Comparison of ENCODE assay signal across 8 cellular contexts in the genomic region with DNA sequence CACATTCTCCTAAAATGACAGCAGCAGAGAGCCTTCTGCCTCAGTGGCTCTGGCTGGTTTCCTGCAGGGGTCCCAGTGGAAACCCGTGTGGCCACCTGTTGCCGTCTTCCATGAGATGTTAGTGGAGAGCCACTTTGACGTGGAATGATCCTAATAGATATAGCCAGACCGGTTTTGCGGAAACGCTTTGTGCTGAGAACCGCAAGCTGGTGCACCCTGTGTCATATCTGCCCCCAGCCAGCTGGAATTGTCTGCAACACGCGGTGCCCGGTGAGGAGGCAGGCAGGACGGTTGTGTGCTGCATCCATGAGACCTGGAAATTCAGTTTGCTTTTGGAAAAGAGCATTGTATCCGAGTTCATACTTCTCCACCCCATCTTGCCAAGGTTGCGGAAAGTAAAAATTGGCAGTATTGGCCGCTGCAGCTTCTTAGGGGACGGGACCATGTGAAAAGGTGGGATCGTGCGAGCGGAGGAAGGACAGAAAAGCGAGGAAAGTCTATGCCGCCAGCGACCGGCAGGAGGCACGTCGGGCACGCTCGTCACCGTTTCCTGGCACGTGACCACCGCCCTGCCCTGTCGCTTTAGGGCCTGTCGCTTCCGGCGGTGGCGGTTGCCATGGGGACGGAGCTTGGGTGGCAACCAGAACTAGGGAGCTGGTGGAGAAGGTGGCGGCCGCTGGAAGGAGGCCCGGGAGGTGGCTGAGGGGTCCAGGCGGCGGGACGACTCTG. TPM values are rescaled to one million over a fixed set of nuclear protein-coding genes. Genes with fewer than 3 reads are reported as not detected.
A peak's percentile ranks its signal among the peaks of the same experiment; 100 is the strongest.
DNase-seq lines count a peak whose midpoint lies in the region; ATAC-seq and TF ChIP-seq lines count a peak whose summit lies in the region.

A gene with protein sequence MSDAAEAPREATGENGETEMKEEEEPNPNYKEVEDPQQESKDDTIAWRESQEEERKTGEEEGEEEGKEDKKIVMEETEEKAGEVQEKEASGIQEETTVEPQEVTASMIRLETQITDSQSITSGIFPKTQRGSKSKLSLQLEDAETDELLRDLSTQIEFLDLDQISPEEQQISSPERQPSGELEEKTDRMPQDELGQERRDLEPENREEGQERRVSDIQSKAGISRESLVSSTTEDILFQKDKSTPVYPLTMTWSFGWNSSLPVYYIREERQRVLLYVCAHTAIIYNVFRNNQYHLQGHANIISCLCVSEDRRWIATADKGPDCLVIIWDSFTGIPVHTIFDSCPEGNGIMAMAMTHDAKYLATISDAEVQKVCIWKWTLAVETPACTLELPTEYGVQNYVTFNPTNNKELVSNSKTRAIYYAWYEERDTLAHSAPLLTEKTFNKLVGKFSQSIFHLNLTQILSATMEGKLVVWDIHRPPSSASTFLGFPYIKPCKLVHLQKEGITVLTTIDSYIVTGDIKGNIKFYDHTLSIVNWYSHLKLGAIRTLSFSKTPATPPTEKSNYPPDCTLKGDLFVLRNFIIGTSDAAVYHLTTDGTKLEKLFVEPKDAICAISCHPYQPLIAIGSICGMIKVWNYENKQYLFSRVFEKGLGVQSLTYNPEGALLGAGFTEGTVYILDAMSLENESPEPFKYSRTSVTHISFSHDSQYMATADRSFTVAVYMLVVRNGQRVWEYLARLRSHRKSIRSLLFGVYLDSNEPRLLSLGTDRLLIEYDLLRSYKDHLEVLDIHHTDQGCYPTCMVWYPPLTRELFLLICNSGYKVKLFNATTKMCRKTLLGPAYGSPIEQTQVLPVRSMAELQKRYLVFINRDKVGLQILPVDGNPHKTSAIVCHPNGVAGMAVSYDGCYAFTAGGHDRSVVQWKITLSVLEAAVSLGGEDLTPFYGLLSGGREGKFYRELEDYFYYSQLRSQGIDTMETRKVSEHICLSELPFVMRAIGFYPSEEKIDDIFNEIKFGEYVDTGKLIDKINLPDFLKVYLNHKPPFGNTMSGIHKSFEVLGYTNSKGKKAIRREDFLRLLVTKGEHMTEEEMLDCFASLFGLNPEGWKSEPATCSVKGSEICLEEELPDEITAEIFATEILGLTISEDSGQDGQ (plus strand): TSS at position 643 of the 729 bp plus-strand sequence. CDS start 2,714 bp downstream, outside the sequence.

- peak; percentile 32 for TF ChIP-seq POLR2A in GM19193 (IDR thresholded peaks at IDR 0.05; ENCODE audit: extremely low read depth, insufficient read depth, insufficient read length)

- TF ChIP-seq CTCF in fibroblast of pulmonary artery (IDR thresholded peaks at IDR 0.05; ENCODE audit: low read length, missing control alignments) (peak; percentile 35), nephron progenitor cell (IDR thresholded peaks at IDR 0.05) (peak; percentile 60)

- intact Hi-C loops in activated T-helper 1 cell treated with anti-CD3 and anti-CD28 coated beads, Interleukin-12 subunit alpha, Interleukin-12 subunit beta, Interleukin-2, Interleukin-4 antibody, amounts not matched to agents 30 ng/mL and 10 ng/mL and 1 ng/mL, durations not matched to agents 14 hours and 24 hours and 36 hours (cut with micrococcal nuclease): loop anchor here (1.0 to 10.0 kb wide), 7 partner anchors 30 to 583 kb away; a partner anchor contains a TSS

- peak within 1 kb of the TSS; percentile 80 for H3K4me3 Mint-ChIP-seq in activated T-helper 1 cell treated with anti-CD3 and anti-CD28 coated beads, Interleukin-12 subunit alpha, Interleukin-12 subunit beta, Interleukin-2, Interleukin-4 antibody, amounts not matched to agents 30 ng/mL and 10 ng/mL and 1 ng/mL, durations not matched to agents 14 hours and 24 hours and 36 hours
- H3K4me3 Mint-ChIP-seq in nephron progenitor cell: peak within 1 kb of the TSS; percentile 69

- no peaks in the 10 kb centered on the region for H3K9me3 Mint-ChIP-seq in activated T-helper 1 cell treated with anti-CD3 and anti-CD28 coated beads, Interleukin-12 subunit alpha, Interleukin-12 subunit beta, Interleukin-2, Interleukin-4 antibody, amounts not matched to agents 30 ng/mL and 10 ng/mL and 1 ng/mL, durations not matched to agents 14 hours and 24 hours and 36 hours
- H3K9me3 Mint-ChIP-seq in nephron progenitor cell: no peaks in the 10 kb centered on the region

- peak; percentile 88 for ATAC-seq in HG03457 (IDR thresholded peaks at IDR 0.05; ENCODE audit: unreplicated experiment)
- peak; percentile 98 for ATAC-seq in stimulated activated naive CD8-positive, alpha-beta T cell treated with anti-CD3 and anti-CD28 coated beads, Interleukin-15, Interleukin-2, amounts not matched to agents 100 U/mL and 50 U/mL, for 24 hours

- H3K27me3 Mint-ChIP-seq in activated T-helper 1 cell treated with anti-CD3 and anti-CD28 coated beads, Interleukin-12 subunit alpha, Interleukin-12 subunit beta, Interleukin-2, Interleukin-4 antibody, amounts not matched to agents 30 ng/mL and 10 ng/mL and 1 ng/mL, durations not matched to agents 14 hours and 24 hours and 36 hours (ENCODE audit: insufficient read depth): peaks cover 1% of the 10 kb centered on the region
- peaks cover 7% of the 10 kb centered on the region for H3K27me3 Mint-ChIP-seq in nephron progenitor cell (ENCODE audit: low read depth, poor library complexity)

- peaks cover 15% of the 10 kb centered on the region for H3K4me1 Mint-ChIP-seq in activated T-helper 1 cell treated with anti-CD3 and anti-CD28 coated beads, Interleukin-12 subunit alpha, Interleukin-12 subunit beta, Interleukin-2, Interleukin-4 antibody, amounts not matched to agents 30 ng/mL and 10 ng/mL and 1 ng/mL, durations not matched to agents 14 hours and 24 hours and 36 hours (ENCODE audit: low read depth)
- H3K4me1 Mint-ChIP-seq in nephron progenitor cell: peaks cover 31% of the 10 kb centered on the region

- H3K36me3 Mint-ChIP-seq in activated T-helper 1 cell treated with anti-CD3 and anti-CD28 coated beads, Interleukin-12 subunit alpha, Interleukin-12 subunit beta, Interleukin-2, Interleukin-4 antibody, amounts not matched to agents 30 ng/mL and 10 ng/mL and 1 ng/mL, durations not matched to agents 14 hours and 24 hours and 36 hours (ENCODE audit: low read depth): peaks cover 24% of the 10 kb centered on the region
- peaks cover 27% of the 10 kb centered on the region for H3K36me3 Mint-ChIP-seq in nephron progenitor cell (ENCODE audit: low read depth)

- DNase-seq in Ammon's horn (ENCODE audit: low spot score) (peak; percentile 97), NOMO-1 (lab: John Stamatoyannopoulos, UW; ENCODE audit: unreplicated experiment in 2 of 2) (peak; percentile 89 to 93), fibroblast of pulmonary artery (ENCODE audit: low read depth) (peak; percentile 63), nephron progenitor cell (peak; percentile 92)
- peak; percentile 92 for DNase-seq in activated T-helper 1 cell treated with anti-CD3 and anti-CD28 coated beads, Interleukin-12 subunit alpha, Interleukin-12 subunit beta, Interleukin-2, Interleukin-4 antibody, amounts not matched to agents 30 ng/mL and 10 ng/mL and 1 ng/mL, durations not matched to agents 14 hours and 24 hours and 36 hours (ENCODE audit: low spot score)
- peak; percentile 97 for DNase-seq in stimulated activated naive CD8-positive, alpha-beta T cell treated with anti-CD3 and anti-CD28 coated beads, Interleukin-15, Interleukin-2, amounts not matched to agents 100 U/mL and 50 U/mL, for 24 hours

- H3K27ac Mint-ChIP-seq in activated T-helper 1 cell treated with anti-CD3 and anti-CD28 coated beads, Interleukin-12 subunit alpha, Interleukin-12 subunit beta, Interleukin-2, Interleukin-4 antibody, amounts not matched to agents 30 ng/mL and 10 ng/mL and 1 ng/mL, durations not matched to agents 14 hours and 24 hours and 36 hours: peak within 1 kb of the TSS; percentile 71
- peak within 1 kb of the TSS; percentile 79 for H3K27ac Mint-ChIP-seq in nephron progenitor cell

- H3K4me3 ChIP-seq in fibroblast of pulmonary artery (replicated peaks; ENCODE audit: low read depth, low read length): no peak within 1 kb of the TSS

RNA-seq across cellular contexts. Expression of the gene that starts here (rescaled TPM):
- 0.65 and 0.76 TPM in 2 replicates for total RNA-seq in activated T-helper 1 cell treated with anti-CD3 and anti-CD28 coated beads, Interleukin-12 subunit alpha, Interleukin-12 subunit beta, Interleukin-2, Interleukin-4 antibody, amounts not matched to agents 30 ng/mL and 10 ng/mL and 1 ng/mL, durations not matched to agents 14 hours and 24 hours and 36 hours

Comparison
In these comparisons a context has a peak if more than half of its experiments do, and no peak if none do; other contexts are left out.
1. Peak in DNase-seq in activated T-helper 1 cell treated with anti-CD3 and anti-CD28 coated beads, Interleukin-12 subunit alpha, Interleukin-12 subunit beta, Interleukin-2, Interleukin-4 antibody, amounts not matched to agents 30 ng/mL and 10 ng/mL and 1 ng/mL, durations not matched to agents 14 hours and 24 hours and 36 hours; RNA of the gene not detected or under 1 TPM.